ENCODE assay signal across 20 cellular contexts in genomic region chr22:35608088-35608487, GRCh38. TPM values are rescaled to one million over a fixed set of nuclear protein-coding genes. Genes with fewer than 3 reads are reported as not detected.
"Had no signal": no experiment of that assay in that cellular context is flagged by ENCODE, and none has a peak within 500 bp of the region (broad histone marks: within the 10 kb centered on the region; RNA-seq: fewer than 3 reads in every experiment).

No MANE protein-coding gene starts in this region.

- DNase-seq: activated CD4-positive, alpha-beta T cell treated with anti-CD3 and anti-CD28 coated beads for 1 hour; activated gamma-delta T cell treated with Interleukin-2 at 50 U/mL for 16 hours; caudate nucleus; effector memory CD8-positive, alpha-beta T cell; foreskin melanocyte; kidney glomerular epithelial cell; mesenchymal stem cell; naive thymus-derived CD8-positive, alpha-beta T cell; stimulated activated CD4-positive, alpha-beta T cell treated with anti-CD3 and anti-CD28 coated beads, Interleukin-12 subunit alpha, Interleukin-12 subunit beta, amount 100 ng/mL, for 4 hours; stimulated activated CD4-positive, alpha-beta T cell treated with anti-CD3 and anti-CD28 coated beads, Interleukin-1b, Interleukin-23, amount 100 ng/mL, for 48 hours; stimulated activated CD8-positive, alpha-beta memory T cell treated with anti-CD3 and anti-CD28 coated beads, Interleukin-4, amount 100 ng/mL, for 48 hours; stimulated activated naive CD4-positive, alpha-beta T cell; thyroid gland; WERI-Rb-1 had no signal

- H3K4me3 Mint-ChIP-seq: activated T-helper 1 cell treated with anti-CD3 and anti-CD28 coated beads, Interleukin-12 subunit alpha, Interleukin-12 subunit beta, Interleukin-2, Interleukin-4 antibody, amounts not matched to agents 30 ng/mL and 10 ng/mL and 1 ng/mL, durations not matched to agents 14 hours and 24 hours and 36 hours; effector memory CD8-positive, alpha-beta T cell; naive thymus-derived CD8-positive, alpha-beta T cell had no signal

- H3K27ac Mint-ChIP-seq: activated naive CD4-positive, alpha-beta T cell treated with anti-CD3 and anti-CD28 coated beads, Interleukin-2, amount 50 U/mL, for 72 hours; activated T-helper 1 cell treated with anti-CD3 and anti-CD28 coated beads, Interleukin-12 subunit alpha, Interleukin-12 subunit beta, Interleukin-2, Interleukin-4 antibody, amounts not matched to agents 30 ng/mL and 10 ng/mL and 1 ng/mL, durations not matched to agents 14 hours and 24 hours and 36 hours; effector memory CD8-positive, alpha-beta T cell; naive thymus-derived CD8-positive, alpha-beta T cell had no signal

- H3K27me3 ChIP-seq: pancreas, thyroid gland had no signal

- H3K36me3 ChIP-seq: pancreas, thyroid gland, WERI-Rb-1 had no signal

- H3K4me1 ChIP-seq: thyroid gland had no signal

- H3K9me3 Mint-ChIP-seq: activated naive CD4-positive, alpha-beta T cell treated with anti-CD3 and anti-CD28 coated beads, Interleukin-2, amount 50 U/mL, for 72 hours; activated T-helper 1 cell treated with anti-CD3 and anti-CD28 coated beads, Interleukin-12 subunit alpha, Interleukin-12 subunit beta, Interleukin-2, Interleukin-4 antibody, amounts not matched to agents 30 ng/mL and 10 ng/mL and 1 ng/mL, durations not matched to agents 14 hours and 24 hours and 36 hours; effector memory CD8-positive, alpha-beta T cell; naive thymus-derived CD8-positive, alpha-beta T cell had no signal

- H3K9me3 ChIP-seq: pancreas, thyroid gland had no signal

- FAIRE-seq: pancreas had no signal

- H3K4me3 ChIP-seq: pancreas, thyroid gland had no signal

- H3K36me3 Mint-ChIP-seq: activated naive CD4-positive, alpha-beta T cell treated with anti-CD3 and anti-CD28 coated beads, Interleukin-2, amount 50 U/mL, for 72 hours; naive thymus-derived CD8-positive, alpha-beta T cell had no signal

- H3K27ac ChIP-seq: pancreas, thyroid gland, WERI-Rb-1 had no signal

- ATAC-seq: activated naive CD4-positive, alpha-beta T cell treated with anti-CD3 and anti-CD28 coated beads, Interleukin-2, amount 50 U/mL, for 72 hours; effector memory CD8-positive, alpha-beta T cell; naive thymus-derived CD8-positive, alpha-beta T cell; pancreas had no signal

RNA-seq across cellular contexts. Expression of gene MB, which starts 9.0 kb away (rescaled TPM):
- total RNA-seq: dermis microvascular lymphatic vessel endothelial cell; fibroblast of lung; naive thymus-derived CD8-positive, alpha-beta T cell; subcutaneous adipose tissue had no signal
- polyA plus RNA-seq: fibroblast of lung; naive thymus-derived CD8-positive, alpha-beta T cell had no signal
